In the genomic region with DNA sequence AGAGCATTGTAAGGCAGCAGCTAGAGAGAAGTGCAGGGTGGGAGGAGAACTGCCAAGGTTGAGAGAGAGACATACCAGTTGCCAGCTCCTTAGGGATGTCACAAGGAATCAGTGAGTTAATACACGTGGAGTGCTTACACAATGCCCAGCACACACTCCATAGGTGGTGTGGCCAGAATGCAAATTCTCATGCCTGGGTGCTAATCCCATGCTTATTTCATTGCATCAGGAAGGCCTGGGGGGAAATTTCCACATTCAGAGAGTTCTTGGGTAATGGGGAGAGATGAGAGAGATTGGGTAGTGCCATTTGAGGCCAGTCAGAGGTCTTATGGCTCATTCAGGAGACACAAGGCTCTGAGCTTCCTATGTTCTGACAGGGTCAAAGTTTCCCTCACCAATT, we compare ENCODE assay signal across 1 cellular context.
TF ChIP-seq lines count a peak whose summit lies in the region.

No MANE protein-coding gene starts in this region.

TF ChIP-seq in H1, 55 proteins besides CTCF, POLR2A, EP300 and RAD21:
- TF ChIP-seq TAF1 (IDR thresholded peaks at IDR 0.05; ENCODE audit: low read depth, low read length): no peak
- TF ChIP-seq TEAD4 (IDR thresholded peaks at IDR 0.05; ENCODE audit: low read depth, low read length): no peak
- no peak for TF ChIP-seq TCF12 (IDR thresholded peaks at IDR 0.05; ENCODE audit: low read depth, low read length)
- no peak for TF ChIP-seq SIX5 (IDR thresholded peaks at IDR 0.05; ENCODE audit: low read depth, low read length)
- TF ChIP-seq SIRT6 (IDR thresholded peaks at IDR 0.05; ENCODE audit: low read length): no peak
- TF ChIP-seq EZH2 (IDR thresholded peaks at IDR 0.05; ENCODE audit: low read depth, low read length, severe bottlenecking): no peak
- no peak for TF ChIP-seq BRCA1 (IDR thresholded peaks at IDR 0.05; ENCODE audit: low read depth, low read length)
